33 cellular contexts compared by ENCODE assay signal in genomic region chr16:8626946-8627345, GRCh38. TPM values are rescaled to one million over a fixed set of nuclear protein-coding genes. Genes with fewer than 3 reads are reported as not detected.
"Had no signal": no experiment of that assay in that cellular context is flagged by ENCODE, and none has a peak within 500 bp of the region (broad histone marks: within the 10 kb centered on the region; RNA-seq: fewer than 3 reads in every experiment).

No MANE protein-coding gene starts in this region.

- H3K9me3 ChIP-seq: gastrocnemius medialis, stomach, thyroid gland, upper lobe of left lung had no signal

- DNase-seq: activated CD4-positive, alpha-beta T cell treated with anti-CD3 and anti-CD28 coated beads for 4 hours; activated CD4-positive, alpha-beta T cell treated with anti-CD3 and anti-CD28 coated beads, Interleukin-2, amount 50 U/mL, for 48 hours; activated CD8-positive, alpha-beta memory T cell treated with anti-CD3 and anti-CD28 coated beads for 24 hours; activated naive CD8-positive, alpha-beta T cell treated with anti-CD3 and anti-CD28 coated beads, Interleukin-2, amount 10 ng/mL, durations not matched to agents 7 days and 5 days; activated T-cell treated with anti-CD3 and anti-CD28 coated beads, Interleukin-2, amount 50 U/mL, for 1 hour; amniotic stem cell; caudate nucleus; cortex of kidney; effector memory CD8-positive, alpha-beta T cell; erythroblast; gastrocnemius medialis; left cardiac atrium; naive thymus-derived CD4-positive, alpha-beta T cell; posterior cingulate gyrus; stimulated activated CD4-positive, alpha-beta T cell treated with anti-CD3 and anti-CD28 coated beads, Interleukin-15, amount 100 ng/mL, for 24 hours; stimulated activated CD4-positive, alpha-beta T cell treated with anti-CD3 and anti-CD28 coated beads, Interleukin-2, amount 100 ng/mL, for 24 hours; stimulated activated naive B cell treated with anti-CD40 and anti-IgM and Interleukin-4, amounts not matched to agents 10 μg/mL and 1 μg/mL and 100 μg/mL, for 72 hours; stomach; T-helper 1 cell; thyroid gland; upper lobe of left lung had no signal

- H2AFZ ChIP-seq: hepatocyte had no signal

- H3K4me3 Mint-ChIP-seq: activated naive CD8-positive, alpha-beta T cell treated with anti-CD3 and anti-CD28 coated beads, Interleukin-2, amount 10 ng/mL, durations not matched to agents 7 days and 5 days; effector memory CD8-positive, alpha-beta T cell; mesothelial cell of epicardium; naive thymus-derived CD4-positive, alpha-beta T cell; neural crest cell; stimulated activated naive B cell treated with anti-CD40 and anti-IgM and Interleukin-4, amounts not matched to agents 10 μg/mL and 1 μg/mL and 100 μg/mL, for 72 hours; T-helper 2 cell treated with Interferon-gamma antibody and Interleukin-4, amounts not matched to agents 5 μg/mL and 100 μg/mL, for 36 hours had no signal

- H3K4me2 ChIP-seq: hepatocyte, smooth muscle cell had no signal

- FAIRE-seq: keratinocyte had no signal

- H3K9me3 Mint-ChIP-seq: activated naive CD8-positive, alpha-beta T cell treated with anti-CD3 and anti-CD28 coated beads, Interleukin-2, amount 10 ng/mL, durations not matched to agents 7 days and 5 days; activated T-helper 2 cell treated with anti-CD3 and anti-CD28 coated beads, Interferon-gamma antibody, Interleukin-2, Interleukin-4, amounts not matched to agents 10 μg/mL and 5 μg/mL and 100 μg/mL, durations not matched to agents 14 hours and 24 hours and 36 hours; effector memory CD8-positive, alpha-beta T cell; mesothelial cell of epicardium; naive thymus-derived CD4-positive, alpha-beta T cell; neural crest cell; stimulated activated naive B cell treated with anti-CD40 and anti-IgM and Interleukin-4, amounts not matched to agents 10 μg/mL and 1 μg/mL and 100 μg/mL, for 72 hours; T-helper 2 cell treated with Interferon-gamma antibody and Interleukin-4, amounts not matched to agents 5 μg/mL and 100 μg/mL, for 36 hours had no signal

- ATAC-seq: effector memory CD8-positive, alpha-beta T cell; gastrocnemius medialis; left cardiac atrium; naive thymus-derived CD4-positive, alpha-beta T cell; sciatic nerve; stimulated activated naive B cell treated with anti-CD40 and anti-IgM and Interleukin-4, amounts not matched to agents 10 μg/mL and 1 μg/mL and 100 μg/mL, for 72 hours had no signal

- H3K27me3 Mint-ChIP-seq: activated naive CD8-positive, alpha-beta T cell treated with anti-CD3 and anti-CD28 coated beads, Interleukin-2, amount 10 ng/mL, durations not matched to agents 7 days and 5 days; effector memory CD8-positive, alpha-beta T cell; naive thymus-derived CD4-positive, alpha-beta T cell; stimulated activated naive B cell treated with anti-CD40 and anti-IgM and Interleukin-4, amounts not matched to agents 10 μg/mL and 1 μg/mL and 100 μg/mL, for 72 hours had no signal

- H3K4me3 ChIP-seq: gastrocnemius medialis, hepatocyte, smooth muscle cell, stomach, thyroid gland, upper lobe of left lung had no signal

- H3K27ac Mint-ChIP-seq: activated naive CD8-positive, alpha-beta T cell treated with anti-CD3 and anti-CD28 coated beads, Interleukin-2, amount 10 ng/mL, durations not matched to agents 7 days and 5 days; activated T-helper 2 cell treated with anti-CD3 and anti-CD28 coated beads, Interferon-gamma antibody, Interleukin-2, Interleukin-4, amounts not matched to agents 10 μg/mL and 5 μg/mL and 100 μg/mL, durations not matched to agents 14 hours and 24 hours and 36 hours; mesothelial cell of epicardium; stimulated activated naive B cell treated with anti-CD40 and anti-IgM and Interleukin-4, amounts not matched to agents 10 μg/mL and 1 μg/mL and 100 μg/mL, for 72 hours; T-helper 2 cell treated with Interferon-gamma antibody and Interleukin-4, amounts not matched to agents 5 μg/mL and 100 μg/mL, for 36 hours had no signal

- H3K27me3 ChIP-seq: gastrocnemius medialis, hepatocyte, stomach, thyroid gland, upper lobe of left lung had no signal

- H3K27ac ChIP-seq: gastrocnemius medialis, hepatocyte, stomach, thyroid gland, upper lobe of left lung had no signal

RNA-seq across cellular contexts. Expression of gene TMEM114, which starts 36.6 kb away (rescaled TPM):
- total RNA-seq: activated naive CD8-positive, alpha-beta T cell treated with anti-CD3 and anti-CD28 coated beads, Interleukin-2, amount 10 ng/mL, durations not matched to agents 7 days and 5 days; activated T-helper 2 cell treated with anti-CD3 and anti-CD28 coated beads, Interferon-gamma antibody, Interleukin-2, Interleukin-4, amounts not matched to agents 10 μg/mL and 5 μg/mL and 100 μg/mL, durations not matched to agents 14 hours and 24 hours and 36 hours; chondrocyte; gastrocnemius medialis; hepatocyte; left cardiac atrium; lower leg skin; mesothelial cell of epicardium; naive thymus-derived CD4-positive, alpha-beta T cell; neural crest cell; osteoblast; renal cortical epithelial cell; sciatic nerve; smooth muscle cell; stomach; thyroid gland; upper lobe of left lung had no signal
- polyA plus RNA-seq: hepatocyte; keratinocyte; naive thymus-derived CD4-positive, alpha-beta T cell; smooth muscle cell; stomach had no signal
